Comparison of ENCODE assay signal across 21 cellular contexts in genomic region chr11:64437426-64437825, GRCh38.
"Had no signal": no experiment of that assay in that cellular context is flagged by ENCODE, and none has a peak within 500 bp of the region (broad histone marks: within the 10 kb centered on the region; RNA-seq: fewer than 3 reads in every experiment).

No MANE protein-coding gene starts in this region.

- H3K9me3 ChIP-seq: colonic mucosa, transverse colon had no signal

- H3K27me3 ChIP-seq: colonic mucosa had no signal

- ATAC-seq: activated T-cell treated with anti-CD3 and anti-CD28 coated beads, Interleukin-2, amount 50 U/mL, for 4 hours; left colon; WTC11 had no signal

- H3K36me3 Mint-ChIP-seq: activated naive CD4-positive, alpha-beta T cell treated with anti-CD3 and anti-CD28 coated beads, Interleukin-2, amount 50 U/mL, for 24 hours had no signal

- H2AFZ ChIP-seq: parathyroid adenoma had no signal

- H3K9me3 Mint-ChIP-seq: activated CD4-positive, alpha-beta memory T cell treated with anti-CD3 and anti-CD28 coated beads, Interleukin-2, amount 10 ng/mL, durations not matched to agents 7 days and 5 days; activated naive CD4-positive, alpha-beta T cell treated with anti-CD3 and anti-CD28 coated beads, Interleukin-2, amount 50 U/mL, for 24 hours; activated T-cell treated with anti-CD3 and anti-CD28 coated beads, Interleukin-2, amount 50 U/mL, for 4 hours; neural crest cell had no signal

- H3K4me3 Mint-ChIP-seq: activated CD4-positive, alpha-beta memory T cell treated with anti-CD3 and anti-CD28 coated beads, Interleukin-2, amount 10 ng/mL, durations not matched to agents 7 days and 5 days; activated naive CD4-positive, alpha-beta T cell treated with anti-CD3 and anti-CD28 coated beads, Interleukin-2, amount 50 U/mL, for 24 hours; activated T-cell treated with anti-CD3 and anti-CD28 coated beads, Interleukin-2, amount 50 U/mL, for 4 hours; neural crest cell; WTC11 had no signal

- H3K4me1 Mint-ChIP-seq: activated CD4-positive, alpha-beta memory T cell treated with anti-CD3 and anti-CD28 coated beads, Interleukin-2, amount 10 ng/mL, durations not matched to agents 7 days and 5 days; activated naive CD4-positive, alpha-beta T cell treated with anti-CD3 and anti-CD28 coated beads, Interleukin-2, amount 50 U/mL, for 24 hours had no signal

- H3K27ac ChIP-seq: colonic mucosa, parathyroid adenoma, transverse colon had no signal

- H3K4me3 ChIP-seq: colonic mucosa, lung, transverse colon had no signal

- H3K9ac ChIP-seq: parathyroid adenoma had no signal

- H3K4me1 ChIP-seq: colonic mucosa, parathyroid adenoma, transverse colon had no signal

- H3K79me2 ChIP-seq: parathyroid adenoma had no signal

- DNase-seq: activated CD4-positive, alpha-beta memory T cell treated with anti-CD3 and anti-CD28 coated beads, Interleukin-2, amount 10 ng/mL, durations not matched to agents 7 days and 5 days; activated CD4-positive, alpha-beta T cell treated with anti-CD3 and anti-CD28 coated beads for 4 hours; activated effector memory CD4-positive, alpha-beta T cell treated with anti-CD3 and anti-CD28 coated beads, Interleukin-2, amount 50 U/mL, for 16 hours; activated T-cell treated with anti-CD3 and anti-CD28 coated beads, Interleukin-2, amount 50 U/mL, for 4 hours; caudate nucleus; colonic mucosa; foreskin melanocyte; head of caudate nucleus; left colon; midbrain; retina; stimulated activated CD4-positive, alpha-beta T cell treated with anti-CD3 and anti-CD28 coated beads, Interleukin-15, amount 100 ng/mL, for 24 hours; stimulated activated CD4-positive, alpha-beta T cell treated with anti-CD3 and anti-CD28 coated beads, Interleukin-4, amount 100 ng/mL, for 1 hour; stimulated activated naive CD4-positive, alpha-beta T cell treated with Interleukin-2 at 50 U/mL for 16 hours; T-helper 2 cell; transverse colon had no signal

- H3K27ac Mint-ChIP-seq: activated CD4-positive, alpha-beta memory T cell treated with anti-CD3 and anti-CD28 coated beads, Interleukin-2, amount 10 ng/mL, durations not matched to agents 7 days and 5 days; activated naive CD4-positive, alpha-beta T cell treated with anti-CD3 and anti-CD28 coated beads, Interleukin-2, amount 50 U/mL, for 24 hours; WTC11 had no signal

- H3K36me3 ChIP-seq: colonic mucosa, transverse colon had no signal
